In the genomic region with DNA sequence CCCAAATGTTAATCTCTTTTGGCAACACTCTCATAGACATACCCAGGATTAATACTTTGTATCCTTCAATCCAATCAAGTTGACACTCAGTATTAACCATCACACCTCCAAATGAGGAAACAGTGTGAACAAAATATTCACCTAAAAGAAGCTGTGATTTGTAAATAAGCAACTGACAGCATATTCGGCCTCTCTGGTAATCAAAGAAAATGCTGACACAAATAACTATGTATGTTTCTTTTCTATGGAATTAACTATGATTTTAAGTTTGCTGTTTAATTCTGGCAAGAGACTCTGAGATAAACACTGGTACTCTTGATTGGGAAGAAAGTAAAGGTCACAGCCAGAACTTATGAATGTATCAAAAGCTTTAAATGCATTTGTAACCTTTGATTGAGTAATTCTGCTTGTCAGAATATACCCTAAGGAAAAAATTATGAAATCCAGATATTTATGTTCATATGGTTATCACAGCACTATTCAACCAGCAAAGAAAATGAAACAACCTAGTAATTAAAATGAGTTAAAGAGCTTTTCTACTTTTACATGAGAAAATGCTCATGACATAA, we compare ENCODE assay signal across 1 cellular context.
TF ChIP-seq lines count a peak whose summit lies in the region.

No MANE protein-coding gene starts in this region.

TF ChIP-seq in K562, 482 proteins besides CTCF, POLR2A, EP300 and RAD21:
- no peak for TF ChIP-seq HDAC2 (IDR thresholded peaks at IDR 0.05)
- no peak for TF ChIP-seq ZNF589 (CRISPR knock-in tag; IDR thresholded peaks at IDR 0.05; ENCODE audit: low read depth)
- no peak for TF ChIP-seq AFF1 (IDR thresholded peaks at IDR 0.05; ENCODE audit: low read depth in 1 of 2, partially characterized antibody in 2 of 2)
- no peak for TF ChIP-seq HSF4 (CRISPR knock-in tag; IDR thresholded peaks at IDR 0.05; ENCODE audit: borderline replicate concordance)
- no peak for TF ChIP-seq CUX1 (CRISPR knock-in tag; IDR thresholded peaks at IDR 0.05)
- TF ChIP-seq C11orf30 (IDR thresholded peaks at IDR 0.05; ENCODE audit: low read depth), result peak; percentile 38; the same call in 1 of the 2 replicates
- no peak for TF ChIP-seq CBFB (CRISPR knock-in tag; IDR thresholded peaks at IDR 0.05)
- no peak for TF ChIP-seq RNF2 (IDR thresholded peaks at IDR 0.05)
- peak; percentile 63 for TF ChIP-seq ZNF316 (IDR thresholded peaks at IDR 0.05)
- no peak for TF ChIP-seq SAFB (IDR thresholded peaks at IDR 0.05; ENCODE audit: borderline replicate concordance, low read depth, low read length)
- TF ChIP-seq ZNF197 (CRISPR knock-in tag; IDR thresholded peaks at IDR 0.05; ENCODE audit: low read depth), result no peak
- no peak for TF ChIP-seq POU5F1 (IDR thresholded peaks at IDR 0.05; ENCODE audit: borderline replicate concordance, low read depth, low read length, partially characterized antibody)
